ENCODE assay signal across 1 cellular context in the genomic region with DNA sequence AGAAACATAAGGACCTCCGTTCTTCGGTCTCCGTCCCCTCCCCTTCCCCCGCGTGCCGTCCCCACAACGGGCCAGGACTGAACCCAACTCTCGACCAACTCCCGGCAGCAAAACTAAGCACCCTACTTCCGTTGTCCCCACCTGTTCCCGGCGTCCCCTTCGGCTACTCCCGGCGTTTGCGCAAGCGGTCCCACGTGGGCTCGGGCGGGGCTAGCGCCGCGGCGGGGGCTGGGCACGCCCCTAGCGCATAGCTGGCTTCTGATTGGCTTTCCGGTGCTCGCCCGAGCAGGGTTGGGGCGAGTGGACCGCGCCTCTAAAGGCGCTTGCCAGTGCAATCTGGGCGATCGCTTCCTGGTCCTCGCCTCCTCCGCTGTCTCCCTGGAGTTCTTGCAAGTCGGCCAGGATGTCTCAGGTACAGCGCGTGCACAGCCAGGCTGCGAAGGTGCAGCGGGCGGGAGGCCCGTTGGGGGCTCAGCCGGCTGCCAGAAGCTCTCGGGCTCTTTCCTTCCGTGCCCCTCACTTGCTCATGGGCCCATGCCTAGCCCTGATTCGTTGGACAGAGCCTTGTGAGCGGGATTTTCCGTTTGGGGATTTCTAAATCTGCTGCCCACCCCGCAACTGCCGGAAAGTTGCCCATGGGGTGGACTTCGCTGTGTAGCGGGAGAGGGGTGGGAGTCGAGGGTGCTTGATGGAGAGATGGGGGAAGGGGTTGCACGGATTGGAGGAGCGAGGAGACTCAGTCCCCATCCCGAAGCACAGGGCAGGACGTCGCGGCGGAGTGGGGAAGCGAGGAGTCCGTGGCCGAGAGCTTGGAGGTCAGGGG.
TF ChIP-seq lines count a peak whose summit lies in the region.

C2orf76 (minus strand) TSS at position 186 of the 823 bp plus-strand sequence. CDS start 26,875 bp downstream, outside the sequence.
DBI (plus strand) TSS at position 329 of the 823 bp plus-strand sequence; CDS start at position 404, 75 bp downstream.

TF ChIP-seq in HepG2, 621 proteins besides CTCF, POLR2A, EP300 and RAD21 (continued from another document and continues in another):
- TF ChIP-seq ZBTB26 (CRISPR knock-in tag; IDR thresholded peaks at IDR 0.05; ENCODE audit: borderline replicate concordance) (peak; percentile 87; the same call in 1 of the 2 replicates), ZZZ3 (CRISPR knock-in tag; IDR thresholded peaks at IDR 0.05; ENCODE audit: borderline replicate concordance) (peak; percentile 63), ZNF781 (CRISPR knock-in tag; IDR thresholded peaks at IDR 0.05; ENCODE audit: borderline replicate concordance, not compliant biosample characterization) (peak; percentile 13), CBX1 (IDR thresholded peaks at IDR 0.05; ENCODE audit: low read depth) (peak; percentile 91), GTF2F1 (IDR thresholded peaks at IDR 0.05; ENCODE audit: low read length) (0 out of 2 replicates have a peak, but pooled peaks have one; percentile 35), ZBTB8A (CRISPR knock-in tag; IDR thresholded peaks at IDR 0.05; ENCODE audit: borderline replicate concordance, low read depth) (no peak; the same call in 1 of the 2 replicates), HNRNPH1 (optimal IDR thresholded peaks at IDR 0.05; ENCODE audit: low read depth, low read length) (no peak), ZFX (CRISPR knock-in tag; IDR thresholded peaks at IDR 0.05; ENCODE audit: low read depth) (peak; percentile 90), ZNF510 (CRISPR knock-in tag; IDR thresholded peaks at IDR 0.05; ENCODE audit: low read depth) (peak; percentile 19; the same call in 1 of the 2 replicates), TAF1 (CRISPR knock-in tag; IDR thresholded peaks at IDR 0.05) (peak; percentile 97), ZNF24 (IDR thresholded peaks at IDR 0.05) (no peak), ZNF83 (CRISPR knock-in tag; IDR thresholded peaks at IDR 0.05; ENCODE audit: borderline replicate concordance) (no peak), ZFP36L2 (CRISPR knock-in tag; IDR thresholded peaks at IDR 0.05) (peak; percentile 52; the same call in 1 of the 2 replicates), ERF (CRISPR knock-in tag; IDR thresholded peaks at IDR 0.05) (peak; percentile 93), HHEX (CRISPR knock-in tag; IDR thresholded peaks at IDR 0.05) (no peak), ZBTB7A (CRISPR knock-in tag; IDR thresholded peaks at IDR 0.05) (peak; percentile 90; the same call in 1 of the 2 replicates), ZFP1 (CRISPR knock-in tag; IDR thresholded peaks at IDR 0.05) (peak; percentile 85), CHD2 (IDR thresholded peaks at IDR 0.05; ENCODE audit: low read depth, low read length) (no peak; the same call in 1 of the 2 replicates), PCBP1 (IDR thresholded peaks at IDR 0.05; ENCODE audit: borderline replicate concordance, low read depth, low read length) (0 out of 2 replicates have a peak, but pooled peaks have one; percentile 55), ZNF430 (CRISPR knock-in tag; IDR thresholded peaks at IDR 0.05) (peak; percentile 63; the same call in 1 of the 2 replicates), ZNF761 (CRISPR knock-in tag; conservative IDR thresholded peaks at IDR 0.05) (peak; percentile 44; the same call in 1 of the 2 replicates), CCDC6 (CRISPR knock-in tag; IDR thresholded peaks at IDR 0.05) (peak; percentile 89), ZFYVE20 (CRISPR knock-in tag; IDR thresholded peaks at IDR 0.05; ENCODE audit: borderline replicate concordance, low read depth) (0 out of 2 replicates have a peak, but pooled peaks have one; percentile 11), ZNF550 (CRISPR knock-in tag; IDR thresholded peaks at IDR 0.05; ENCODE audit: borderline replicate concordance) (no peak), EHMT2 (IDR thresholded peaks at IDR 0.05; ENCODE audit: borderline replicate concordance, low read depth, low read length) (peak; percentile 73; the same call in 1 of the 2 replicates), ATM (IDR thresholded peaks at IDR 0.05; ENCODE audit: borderline replicate concordance) (no peak), ZNF770 (CRISPR knock-in tag; IDR thresholded peaks at IDR 0.05) (0 out of 2 replicates have a peak, but pooled peaks have one; percentile 50), ZNF709 (CRISPR knock-in tag; IDR thresholded peaks at IDR 0.05) (peak; percentile 97), KLF16 (CRISPR knock-in tag; IDR thresholded peaks at IDR 0.05) (peak in 1 of 2 experiments; percentile 89; a peak in 2 of 4 replicates), FOXA3 (CRISPR knock-in tag; IDR thresholded peaks at IDR 0.05) (peak; percentile 88), HMG20B (CRISPR knock-in tag; conservative IDR thresholded peaks at IDR 0.05) (no peak; the same call in 1 of the 2 replicates), KAT8 (CRISPR knock-in tag; IDR thresholded peaks at IDR 0.05) (peak; percentile 97), ATF6 (CRISPR knock-in tag; conservative IDR thresholded peaks at IDR 0.05) (no peak), ZNF558 (CRISPR knock-in tag; IDR thresholded peaks at IDR 0.05; ENCODE audit: borderline replicate concordance) (peak; percentile 97), SIN3B (IDR thresholded peaks at IDR 0.05; ENCODE audit: low read length) (no peak; the same call in 1 of the 2 replicates), JDP2 (CRISPR knock-in tag; IDR thresholded peaks at IDR 0.05; ENCODE audit: borderline replicate concordance) (peak; percentile 32; the same call in 1 of the 2 replicates), XRCC5 (optimal IDR thresholded peaks at IDR 0.05; ENCODE audit: low read length) (peak; percentile 71), ZNF746 (CRISPR knock-in tag; IDR thresholded peaks at IDR 0.05) (peak; percentile 68; the same call in 1 of the 2 replicates), SP1 (IDR thresholded peaks at IDR 0.05) (no peak), SP1 (CRISPR knock-in tag; IDR thresholded peaks at IDR 0.05) (peak; percentile 99)
- TF ChIP-seq, protein P1, sequence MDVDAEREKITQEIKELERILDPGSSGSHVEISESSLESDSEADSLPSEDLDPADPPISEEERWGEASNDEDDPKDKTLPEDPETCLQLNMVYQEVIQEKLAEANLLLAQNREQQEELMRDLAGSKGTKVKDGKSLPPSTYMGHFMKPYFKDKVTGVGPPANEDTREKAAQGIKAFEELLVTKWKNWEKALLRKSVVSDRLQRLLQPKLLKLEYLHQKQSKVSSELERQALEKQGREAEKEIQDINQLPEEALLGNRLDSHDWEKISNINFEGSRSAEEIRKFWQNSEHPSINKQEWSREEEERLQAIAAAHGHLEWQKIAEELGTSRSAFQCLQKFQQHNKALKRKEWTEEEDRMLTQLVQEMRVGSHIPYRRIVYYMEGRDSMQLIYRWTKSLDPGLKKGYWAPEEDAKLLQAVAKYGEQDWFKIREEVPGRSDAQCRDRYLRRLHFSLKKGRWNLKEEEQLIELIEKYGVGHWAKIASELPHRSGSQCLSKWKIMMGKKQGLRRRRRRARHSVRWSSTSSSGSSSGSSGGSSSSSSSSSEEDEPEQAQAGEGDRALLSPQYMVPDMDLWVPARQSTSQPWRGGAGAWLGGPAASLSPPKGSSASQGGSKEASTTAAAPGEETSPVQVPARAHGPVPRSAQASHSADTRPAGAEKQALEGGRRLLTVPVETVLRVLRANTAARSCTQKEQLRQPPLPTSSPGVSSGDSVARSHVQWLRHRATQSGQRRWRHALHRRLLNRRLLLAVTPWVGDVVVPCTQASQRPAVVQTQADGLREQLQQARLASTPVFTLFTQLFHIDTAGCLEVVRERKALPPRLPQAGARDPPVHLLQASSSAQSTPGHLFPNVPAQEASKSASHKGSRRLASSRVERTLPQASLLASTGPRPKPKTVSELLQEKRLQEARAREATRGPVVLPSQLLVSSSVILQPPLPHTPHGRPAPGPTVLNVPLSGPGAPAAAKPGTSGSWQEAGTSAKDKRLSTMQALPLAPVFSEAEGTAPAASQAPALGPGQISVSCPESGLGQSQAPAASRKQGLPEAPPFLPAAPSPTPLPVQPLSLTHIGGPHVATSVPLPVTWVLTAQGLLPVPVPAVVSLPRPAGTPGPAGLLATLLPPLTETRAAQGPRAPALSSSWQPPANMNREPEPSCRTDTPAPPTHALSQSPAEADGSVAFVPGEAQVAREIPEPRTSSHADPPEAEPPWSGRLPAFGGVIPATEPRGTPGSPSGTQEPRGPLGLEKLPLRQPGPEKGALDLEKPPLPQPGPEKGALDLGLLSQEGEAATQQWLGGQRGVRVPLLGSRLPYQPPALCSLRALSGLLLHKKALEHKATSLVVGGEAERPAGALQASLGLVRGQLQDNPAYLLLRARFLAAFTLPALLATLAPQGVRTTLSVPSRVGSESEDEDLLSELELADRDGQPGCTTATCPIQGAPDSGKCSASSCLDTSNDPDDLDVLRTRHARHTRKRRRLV (CRISPR knock-in tag; IDR thresholded peaks at IDR 0.05) = peak; percentile 85; the same call in 1 of the 2 replicates
- TF ChIP-seq, protein P2, sequence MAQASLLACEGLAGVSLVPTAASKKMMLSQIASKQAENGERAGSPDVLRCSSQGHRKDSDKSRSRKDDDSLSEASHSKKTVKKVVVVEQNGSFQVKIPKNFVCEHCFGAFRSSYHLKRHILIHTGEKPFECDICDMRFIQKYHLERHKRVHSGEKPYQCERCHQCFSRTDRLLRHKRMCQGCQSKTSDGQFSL (CRISPR knock-in tag; IDR thresholded peaks at IDR 0.05) = no peak
- TF ChIP-seq, protein P3, sequence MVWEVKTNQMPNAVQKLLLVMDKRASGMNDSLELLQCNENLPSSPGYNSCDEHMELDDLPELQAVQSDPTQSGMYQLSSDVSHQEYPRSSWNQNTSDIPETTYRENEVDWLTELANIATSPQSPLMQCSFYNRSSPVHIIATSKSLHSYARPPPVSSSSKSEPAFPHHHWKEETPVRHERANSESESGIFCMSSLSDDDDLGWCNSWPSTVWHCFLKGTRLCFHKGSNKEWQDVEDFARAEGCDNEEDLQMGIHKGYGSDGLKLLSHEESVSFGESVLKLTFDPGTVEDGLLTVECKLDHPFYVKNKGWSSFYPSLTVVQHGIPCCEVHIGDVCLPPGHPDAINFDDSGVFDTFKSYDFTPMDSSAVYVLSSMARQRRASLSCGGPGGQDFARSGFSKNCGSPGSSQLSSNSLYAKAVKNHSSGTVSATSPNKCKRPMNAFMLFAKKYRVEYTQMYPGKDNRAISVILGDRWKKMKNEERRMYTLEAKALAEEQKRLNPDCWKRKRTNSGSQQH (CRISPR knock-in tag; IDR thresholded peaks at IDR 0.05; ENCODE audit: low read depth) = peak; percentile 82; the same call in 1 of the 2 replicates
- TF ChIP-seq, protein P4, sequence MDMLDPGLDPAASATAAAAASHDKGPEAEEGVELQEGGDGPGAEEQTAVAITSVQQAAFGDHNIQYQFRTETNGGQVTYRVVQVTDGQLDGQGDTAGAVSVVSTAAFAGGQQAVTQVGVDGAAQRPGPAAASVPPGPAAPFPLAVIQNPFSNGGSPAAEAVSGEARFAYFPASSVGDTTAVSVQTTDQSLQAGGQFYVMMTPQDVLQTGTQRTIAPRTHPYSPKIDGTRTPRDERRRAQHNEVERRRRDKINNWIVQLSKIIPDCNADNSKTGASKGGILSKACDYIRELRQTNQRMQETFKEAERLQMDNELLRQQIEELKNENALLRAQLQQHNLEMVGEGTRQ (IDR thresholded peaks at IDR 0.05; ENCODE audit: low read depth, low read length) = peak; percentile 88
- TF ChIP-seq, protein P4 (CRISPR knock-in tag; IDR thresholded peaks at IDR 0.05; ENCODE audit: borderline replicate concordance) = peak; percentile 93
- TF ChIP-seq, protein P5, sequence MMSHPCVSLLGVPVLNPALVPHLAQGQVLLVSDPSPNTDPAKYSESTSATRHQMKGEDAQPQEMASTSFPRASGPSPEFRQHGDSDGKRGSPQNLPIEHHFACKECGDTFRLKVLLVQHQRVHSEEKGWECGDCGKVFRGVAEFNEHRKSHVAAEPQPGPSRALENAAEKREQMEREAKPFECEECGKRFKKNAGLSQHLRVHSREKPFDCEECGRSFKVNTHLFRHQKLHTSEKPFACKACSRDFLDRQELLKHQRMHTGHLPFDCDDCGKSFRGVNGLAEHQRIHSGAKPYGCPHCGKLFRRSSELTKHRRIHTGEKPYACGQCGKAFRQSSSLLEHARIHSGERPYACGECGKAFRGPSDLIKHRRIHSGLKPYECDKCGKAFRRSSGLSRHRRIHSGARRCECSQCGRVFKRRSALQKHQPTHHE (CRISPR knock-in tag; IDR thresholded peaks at IDR 0.05; ENCODE audit: borderline replicate concordance) = peak; percentile 28; the same call in 1 of the 2 replicates
